ENCODE assay signal across 8 cellular contexts in genomic region chr1:9293241-9293511, GRCh38.
DNase-seq lines count a peak whose midpoint lies in the region; ATAC-seq, FAIRE-seq and TF ChIP-seq lines count a peak whose summit lies in the region.

No MANE protein-coding gene starts in this region.

- no peak overlapping the region for H3K9ac ChIP-seq in iPS-20b (ENCODE audit: low read depth, low read length)
- peak overlapping the region; percentile 51 to 82 for H3K9ac ChIP-seq in stomach smooth muscle (ENCODE audit: low read length in 2 of 2)

- H3K9me3 ChIP-seq in WERI-Rb-1 (ENCODE audit: severe bottlenecking) (peaks cover 1% of the 10 kb centered on the region), iPS-20b (ENCODE audit: insufficient read depth, low read depth, low read length) (peaks cover 2% of the 10 kb centered on the region; the same call in 1 of the 2 replicates), stomach smooth muscle (ENCODE audit: control insufficient read depth in 2 of 2, low read length in 2 of 2) (peaks cover 0 to 4% of the 10 kb centered on the region in 2 donors)

- H3K27me3 ChIP-seq in WERI-Rb-1 (ENCODE audit: insufficient read depth, low read depth, severe bottlenecking) (no peaks in the 10 kb centered on the region), iPS-20b (ENCODE audit: insufficient read depth, low read length) (peaks cover 40% of the 10 kb centered on the region), stomach smooth muscle (ENCODE audit: control insufficient read depth in 1 of 2, insufficient read depth in 2 of 2, low read length in 2 of 2) (no peaks in the 10 kb centered on the region)

- no peak for TF ChIP-seq CTCF in WERI-Rb-1 (IDR thresholded peaks at IDR 0.05; ENCODE audit: low read depth, low read length)

- no peak for TF ChIP-seq POLR2A in H54 (IDR thresholded peaks at IDR 0.05; ENCODE audit: low read depth, low read length)

- H3K4me3 ChIP-seq in WERI-Rb-1 (ENCODE audit: low read depth, low read length) = peak overlapping the region; percentile 44
- H3K4me3 ChIP-seq in iPS-20b (ENCODE audit: low read length) = peak overlapping the region; percentile 56; the same call in 1 of the 2 replicates
- peak overlapping the region; percentile 96 to 97 for H3K4me3 ChIP-seq in stomach smooth muscle (ENCODE audit: low read length in 2 of 2)

- H3K36me3 ChIP-seq in WERI-Rb-1 = peaks cover 22% of the 10 kb centered on the region
- no peaks in the 10 kb centered on the region for H3K36me3 ChIP-seq in iPS-20b (ENCODE audit: insufficient read depth, low read depth, low read length)
- no peaks in the 10 kb centered on the region for H3K36me3 ChIP-seq in stomach smooth muscle (ENCODE audit: control insufficient read depth in 2 of 2, insufficient read depth in 2 of 2, low read length in 2 of 2)

- DNase-seq in WERI-Rb-1 (no peak), H54 (ENCODE audit: insufficient read length, low spot score) (no peak)

- H3K27ac ChIP-seq in WERI-Rb-1 (peak overlapping the region; percentile 66), iPS-20b (ENCODE audit: low read length) (no peak overlapping the region), stomach smooth muscle (ENCODE audit: low read length) (peak overlapping the region; percentile 62)

- no peaks in the 10 kb centered on the region for H3K4me1 ChIP-seq in iPS-20b (ENCODE audit: insufficient read depth, low read length)
- peaks cover 48% of the 10 kb centered on the region for H3K4me1 ChIP-seq in stomach smooth muscle (ENCODE audit: control insufficient read depth, insufficient read depth, low read length)

- peak; percentile 16 for ATAC-seq in GM21619 (IDR thresholded peaks at IDR 0.05; ENCODE audit: unreplicated experiment)
- ATAC-seq in HG02571 (IDR thresholded peaks at IDR 0.05; ENCODE audit: unreplicated experiment) = no peak
- no peak for ATAC-seq in GM21526 (IDR thresholded peaks at IDR 0.05; ENCODE audit: low FRiP score, unreplicated experiment)
- no peak for ATAC-seq in GM18858 (IDR thresholded peaks at IDR 0.05; ENCODE audit: unreplicated experiment)

- no peak for FAIRE-seq in H54 (lab: Jason Lieb, UNC)

Comparison
In these comparisons a context has a peak if more than half of its experiments do, and no peak if none do; other contexts are left out.
1. H3K4me3 ChIP-seq: peak in every context shown above with its lines; median percentile 96 in stomach smooth muscle; 56 in iPS-20b; 44 in WERI-Rb-1.